In the genomic region with DNA sequence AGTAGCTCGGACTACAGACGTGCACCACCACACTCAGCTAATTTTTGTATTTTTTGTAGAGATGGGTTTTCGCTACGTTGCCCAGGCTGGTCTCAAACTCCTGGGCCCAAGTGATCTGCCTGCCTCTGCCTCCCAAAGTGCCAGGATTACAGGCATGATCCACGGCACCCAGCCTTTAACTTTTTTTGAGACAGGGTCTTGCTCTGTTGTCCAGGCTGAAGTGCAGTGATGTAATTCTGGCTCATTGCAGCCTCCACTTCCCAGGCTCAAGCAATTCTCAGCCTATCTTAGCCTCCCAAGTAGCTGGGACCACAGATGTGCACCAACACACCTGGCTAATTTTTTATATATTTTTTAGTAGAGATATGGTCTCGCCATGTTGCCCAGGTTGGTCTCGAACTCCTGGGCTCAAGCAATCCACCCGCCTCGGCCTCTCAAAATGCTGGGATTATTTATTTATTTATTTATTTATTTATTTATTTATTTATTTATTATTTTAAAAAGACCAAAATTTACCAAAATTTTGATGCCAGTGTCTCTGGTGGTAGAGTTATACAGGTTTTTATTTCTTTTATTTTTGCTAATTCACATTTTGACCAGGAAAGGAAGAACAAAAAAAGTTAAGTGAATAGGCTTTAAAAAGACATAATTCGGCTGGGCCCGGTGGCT, we compare ENCODE assay signal across 11 cellular contexts. TPM values are rescaled to one million over a fixed set of nuclear protein-coding genes. Genes with fewer than 3 reads are reported as not detected.
"Had no signal": no experiment of that assay in that cellular context is flagged by ENCODE, and none has a peak within 500 bp of the region (broad histone marks: within the 10 kb centered on the region; RNA-seq: fewer than 3 reads in every experiment).

No MANE protein-coding gene starts in this region.

- H3K27ac ChIP-seq: HL-60, KMS-11 had no signal

- H3K36me3 ChIP-seq: HAP-1 had no signal

- H3K4me3 Mint-ChIP-seq: GM23338 had no signal

- DNase-seq: H7, IMR-90, Kasumi-1, KBM-7 had no signal

- H3K9me3 Mint-ChIP-seq: GM23338 had no signal

- H3K9ac ChIP-seq: KMS-11 had no signal

- H3K4me2 ChIP-seq: KMS-11 had no signal

- H3K4me1 ChIP-seq: HAP-1 had no signal

- H3K9me3 ChIP-seq: HAP-1 had no signal

- H3K4me3 ChIP-seq: GM23338, HAP-1 had no signal

- H3K27ac Mint-ChIP-seq: GM23338 had no signal

- ATAC-seq: GM23338, HCT116 had no signal

RNA-seq across cellular contexts. Expression of a gene that starts 25.2 kb away (rescaled TPM):
- total RNA-seq: GM23338, H4, H7, HT1080, IMR-90 had no signal
- polyA plus RNA-seq: IMR-90 had no signal
